Comparison of ENCODE assay signal across 1 cellular context in genomic region chr4:154511990-154512389, GRCh38.
TF ChIP-seq lines count a peak whose summit lies in the region.

No MANE protein-coding gene starts in this region.

TF ChIP-seq in K562, 482 proteins besides CTCF, POLR2A, EP300 and RAD21:
- TF ChIP-seq TRIM24 (IDR thresholded peaks at IDR 0.05) (no peak), C11orf30 (IDR thresholded peaks at IDR 0.05; ENCODE audit: low read depth) (no peak), MLLT1 (IDR thresholded peaks at IDR 0.05) (no peak), MTF1 (CRISPR knock-in tag; IDR thresholded peaks at IDR 0.05; ENCODE audit: borderline replicate concordance) (no peak), E2F1 (CRISPR knock-in tag; IDR thresholded peaks at IDR 0.05) (no peak), ZFP36 (IDR thresholded peaks at IDR 0.05; ENCODE audit: low read depth, low read length, partially characterized antibody) (no peak), USF1 (CRISPR knock-in tag; IDR thresholded peaks at IDR 0.05) (no peak), KLF6 (CRISPR knock-in tag; IDR thresholded peaks at IDR 0.05; ENCODE audit: borderline replicate concordance) (no peak), FUS (optimal IDR thresholded peaks at IDR 0.05; ENCODE audit: low read depth, low read length) (no peak), NR3C1 (CRISPR knock-in tag; IDR thresholded peaks at IDR 0.05) (no peak), PTBP1 (IDR thresholded peaks at IDR 0.05; ENCODE audit: low read depth, low read length) (no peak), ZBED1 (IDR thresholded peaks at IDR 0.05) (no peak), KAT2B (IDR thresholded peaks at IDR 0.05; ENCODE audit: low read depth, low read length) (no peak), ZNF644 (tag; IDR thresholded peaks at IDR 0.05; ENCODE audit: low read depth) (no peak)
